ENCODE assay signal across 9 cellular contexts in genomic region chr11:577611-577894, GRCh38. TPM values are rescaled to one million over a fixed set of nuclear protein-coding genes. Genes with fewer than 3 reads are reported as not detected.
A peak's percentile ranks its signal among the peaks of the same experiment; 100 is the strongest.
DNase-seq lines count a peak whose midpoint lies in the region; ATAC-seq, FAIRE-seq and TF ChIP-seq lines count a peak whose summit lies in the region.
"Had no signal": no experiment of that assay in that cellular context is flagged by ENCODE, and none has a peak within 500 bp of the region (broad histone marks: within the 10 kb centered on the region; RNA-seq: fewer than 3 reads in every experiment).

No MANE protein-coding gene starts in this region.

- H3K4me3 ChIP-seq in astrocyte (ENCODE audit: insufficient read depth, low read depth, low read length) (peak overlapping the region; percentile 98), right lobe of liver (peak overlapping the region; percentile 85 to 95 (median 95)), tibial artery (peak overlapping the region; percentile 78 to 89)

- no peaks in the 10 kb centered on the region for H3K9me3 ChIP-seq in astrocyte (ENCODE audit: insufficient read depth, low read depth, low read length)
- H3K9me3 ChIP-seq in right lobe of liver: no peaks in the 10 kb centered on the region
- H3K9me3 ChIP-seq in tibial artery: no peaks in the 10 kb centered on the region

- 17% methylated on average over 2 of the region's 6 CpGs for WGBS in right lobe of liver (ENCODE audit: insufficient coverage, low coverage, low lambda C conversion rate, missing lambda C conversion rate)

- peak overlapping the region; percentile 90 to 92 for H3K4me3 Mint-ChIP-seq in activated T-cell treated with anti-CD3 and anti-CD28 coated beads, Interleukin-2, amount 50 U/mL, for 72 hours
- peak overlapping the region; percentile 98 for H3K4me3 Mint-ChIP-seq in astrocyte (ENCODE audit: unreplicated experiment)

- DNase-seq in activated T-cell treated with anti-CD3 and anti-CD28 coated beads, Interleukin-2, amount 50 U/mL, for 72 hours: no peak
- DNase-seq in activated T-cell treated with anti-CD3 and anti-CD28 coated beads for 4 hours (no peak), astrocyte (ENCODE audit: low read depth) (no peak), right lobe of liver (no peak), tibial artery (no peak), H54 (ENCODE audit: insufficient read length, low spot score) (no peak)
- DNase-seq in activated CD4-positive, CD25-positive, alpha-beta regulatory T cell (lab: John Stamatoyannopoulos, UW): no peak
- DNase-seq in stimulated activated naive CD4-positive, alpha-beta T cell treated with Interleukin-2 at 50 U/mL for 16 hours (lab: John Stamatoyannopoulos, UW): no peak
- DNase-seq: activated CD8-positive, alpha-beta memory T cell treated with anti-CD3 and anti-CD28 coated beads for 24 hours had no signal

- H3K4me1 Mint-ChIP-seq in activated T-cell treated with anti-CD3 and anti-CD28 coated beads, Interleukin-2, amount 50 U/mL, for 72 hours (ENCODE audit: low read depth): peaks cover 54% of the 10 kb centered on the region
- H3K4me1 Mint-ChIP-seq in astrocyte (ENCODE audit: low read depth, unreplicated experiment): peaks cover 39% of the 10 kb centered on the region

- peaks cover 13% of the 10 kb centered on the region for H3K27me3 Mint-ChIP-seq in activated T-cell treated with anti-CD3 and anti-CD28 coated beads, Interleukin-2, amount 50 U/mL, for 72 hours (ENCODE audit: low read depth)
- peaks cover 17% of the 10 kb centered on the region for H3K27me3 Mint-ChIP-seq in astrocyte (ENCODE audit: low read depth, unreplicated experiment)

- H3K9me3 Mint-ChIP-seq in activated T-cell treated with anti-CD3 and anti-CD28 coated beads, Interleukin-2, amount 50 U/mL, for 72 hours: no peaks in the 10 kb centered on the region
- no peaks in the 10 kb centered on the region for H3K9me3 Mint-ChIP-seq in astrocyte (ENCODE audit: unreplicated experiment)

- no peak for ATAC-seq in activated T-cell treated with anti-CD3 and anti-CD28 coated beads, Interleukin-2, amount 50 U/mL, for 72 hours (replicated peaks in 1 of 2)
- ATAC-seq in right lobe of liver: no peak

- peaks cover 3 to 10% of the 10 kb centered on the region in 2 donors for H3K36me3 Mint-ChIP-seq in activated T-cell treated with anti-CD3 and anti-CD28 coated beads, Interleukin-2, amount 50 U/mL, for 72 hours (ENCODE audit: insufficient read depth in 2 of 2)
- H3K36me3 Mint-ChIP-seq in astrocyte (ENCODE audit: low read depth, unreplicated experiment): peaks cover 12% of the 10 kb centered on the region

- H3K4me1 ChIP-seq in astrocyte (ENCODE audit: insufficient read depth, low read length) (peaks cover 16% of the 10 kb centered on the region), right lobe of liver (peaks cover 2 to 65% (median 24%) of the 10 kb centered on the region in 4 donors), tibial artery (peaks cover 0 to 53% (median 44%) of the 10 kb centered on the region in 4 donors)

- H3K79me2 ChIP-seq in astrocyte (ENCODE audit: insufficient read depth, low read length): peaks cover 57% of the 10 kb centered on the region

- FAIRE-seq in astrocyte (lab: Jason Lieb, UNC) (no peak), H54 (lab: Jason Lieb, UNC) (no peak)

- peak overlapping the region; percentile 84 for H3K27ac ChIP-seq in astrocyte (ENCODE audit: low read depth, low read length)
- H3K27ac ChIP-seq in right lobe of liver: peak overlapping the region in 1 of 3 donors; percentile 98
- peak overlapping the region in 1 of 2 donors; percentile 83 for H3K27ac ChIP-seq in tibial artery

- peak overlapping the region; percentile 99 for H3K9ac ChIP-seq in astrocyte (ENCODE audit: low read length)

- no peak overlapping the region for H2AFZ ChIP-seq in astrocyte (ENCODE audit: low read depth, low read length)

- TF ChIP-seq POLR2A in right lobe of liver (IDR thresholded peaks at IDR 0.05): no peak
- TF ChIP-seq POLR2A in H54 (IDR thresholded peaks at IDR 0.05; ENCODE audit: low read depth, low read length): no peak

- H3K36me3 ChIP-seq in astrocyte (ENCODE audit: insufficient read depth, low read length) (peaks cover 3% of the 10 kb centered on the region), right lobe of liver (peaks cover 0 to 8% (median 4%) of the 10 kb centered on the region in 4 donors), tibial artery (peaks cover 10 to 13% (median 12%) of the 10 kb centered on the region in 3 donors)

- peak overlapping the region; percentile 96 for H3K4me2 ChIP-seq in astrocyte (ENCODE audit: low read length)

- no peak for TF ChIP-seq CTCF in astrocyte (IDR thresholded peaks at IDR 0.05; ENCODE audit: insufficient read depth, low read depth, low read length)
- no peak for TF ChIP-seq CTCF in right lobe of liver (IDR thresholded peaks at IDR 0.05)
- TF ChIP-seq CTCF in tibial artery (IDR thresholded peaks at IDR 0.05): no peak

- H3K27ac Mint-ChIP-seq in activated T-cell treated with anti-CD3 and anti-CD28 coated beads, Interleukin-2, amount 50 U/mL, for 72 hours: peak overlapping the region; percentile 86
- peak overlapping the region; percentile 92 for H3K27ac Mint-ChIP-seq in astrocyte (ENCODE audit: unreplicated experiment)

- peaks cover 6% of the 10 kb centered on the region for H3K27me3 ChIP-seq in astrocyte (ENCODE audit: insufficient read depth, low read length)
- no peaks in the 10 kb centered on the region for H3K27me3 ChIP-seq in right lobe of liver
- no peaks in the 10 kb centered on the region for H3K27me3 ChIP-seq in tibial artery

- intact Hi-C loops in right lobe of liver (cut with DNase I) (no loop called here), tibial artery (cut with DNase I; ENCODE audit: low total_unique reads) (loop anchor here (5.0 to 10.0 kb wide), 2 partner anchors 35 to 227 kb away; partner anchors contain the start of genes PIDD1 and RPLP2)

- peaks cover 53% of the 10 kb centered on the region for H4K20me1 ChIP-seq in astrocyte (ENCODE audit: insufficient read depth, low read length)

RNA-seq across cellular contexts. Expression of gene PHRF1, which starts 1.3 kb away (rescaled TPM):
- total RNA-seq in activated T-cell treated with anti-CD3 and anti-CD28 coated beads, Interleukin-2, amount 50 U/mL, for 72 hours: 10 to 100 TPM; 29.7 to 31.0 TPM
- total RNA-seq in astrocyte (38.0 and 38.3 TPM in 2 replicates), right lobe of liver (10 to 100 TPM; 15.4 to 21.9 (median 20.3) TPM)

RNA-seq across cellular contexts. Expression of gene RASSF7, which starts 16.8 kb away (rescaled TPM):
- total RNA-seq in activated T-cell treated with anti-CD3 and anti-CD28 coated beads, Interleukin-2, amount 50 U/mL, for 72 hours: 10 to 100 TPM; 13.5 to 14.2 TPM
- 31.1 and 32.3 TPM in 2 replicates for total RNA-seq in astrocyte
- total RNA-seq in right lobe of liver: 10 to 100 TPM; 20.5 to 61.1 (median 39.5) TPM

RNA-seq across cellular contexts. Expression of gene LMNTD2, which starts 17.0 kb away (rescaled TPM):
- 1 to 10 TPM; 3.1 to 5.5 TPM for total RNA-seq in activated T-cell treated with anti-CD3 and anti-CD28 coated beads, Interleukin-2, amount 50 U/mL, for 72 hours
- total RNA-seq in astrocyte (2.5 and 2.8 TPM in 2 replicates), right lobe of liver (10 to 100 TPM in 1 of 6 experiments, 1 to 10 TPM in 5; 4.7 to 14.7 (median 7.9) TPM)

RNA-seq across cellular contexts. Expression of gene IRF7, which starts 38.2 kb away (rescaled TPM):
- total RNA-seq in activated T-cell treated with anti-CD3 and anti-CD28 coated beads, Interleukin-2, amount 50 U/mL, for 72 hours: 10 to 100 TPM; 46.7 to 95.8 TPM
- total RNA-seq in astrocyte (75.4 and 80.6 TPM in 2 replicates), right lobe of liver (10 to 100 TPM; 27.3 to 72.8 (median 47.7) TPM)

RNA-seq across cellular contexts. Expression of gene LRRC56, which starts 40.2 kb away (rescaled TPM):
- total RNA-seq in activated T-cell treated with anti-CD3 and anti-CD28 coated beads, Interleukin-2, amount 50 U/mL, for 72 hours: 1 to 10 TPM; 1.2 to 3.1 TPM
- 0.82 and 1.8 TPM in 2 replicates for total RNA-seq in astrocyte
- 1 to 10 TPM in 1 of 6 experiments, under 1 TPM in 4, not detected in 1; 0.12 to 1.1 (median 0.71) TPM for total RNA-seq in right lobe of liver
